ENCODE assay signal across 14 cellular contexts in genomic region chr21:36170823-36171222, GRCh38. TPM values are rescaled to one million over a fixed set of nuclear protein-coding genes. Genes with fewer than 3 reads are reported as not detected.
A peak's percentile ranks its signal among the peaks of the same experiment; 100 is the strongest.
DNase-seq lines count a peak whose midpoint lies in the region; ATAC-seq and TF ChIP-seq lines count a peak whose summit lies in the region.
"Had no signal": no experiment of that assay in that cellular context is flagged by ENCODE, and none has a peak within 500 bp of the region (broad histone marks: within the 10 kb centered on the region; RNA-seq: fewer than 3 reads in every experiment).

No MANE protein-coding gene starts in this region.

- H3K23me2 ChIP-seq in H9 (ENCODE audit: insufficient read length, low read depth, low read length, poor library complexity, severe bottlenecking): no peaks in the 10 kb centered on the region

- no peak overlapping the region for H3K9ac ChIP-seq in H9 (ENCODE audit: extremely low read depth, insufficient read length, low read length)

- no peak overlapping the region for H4K91ac ChIP-seq in H9 (ENCODE audit: insufficient read length, low read depth, low read length)

- H4K8ac ChIP-seq in H9 (replicated peaks; ENCODE audit: insufficient read length, low read depth, low read length): no peak overlapping the region

- H2AFZ ChIP-seq in H9 (ENCODE audit: low read length): no peak overlapping the region

- H3K4me1 ChIP-seq in left ventricle myocardium inferior: peaks cover 20% of the 10 kb centered on the region
- H3K4me1 ChIP-seq in H9 (ENCODE audit: insufficient read depth, low read length): no peaks in the 10 kb centered on the region
- peaks cover 0 to 25% of the 10 kb centered on the region in 2 donors for H3K4me1 ChIP-seq in left lung

- H3K36me3 ChIP-seq in left ventricle myocardium inferior (peaks cover 43% of the 10 kb centered on the region), left lung (peaks cover 0 to 17% of the 10 kb centered on the region in 2 donors)

- no peak overlapping the region for H3K18ac ChIP-seq in H9 (ENCODE audit: insufficient read length, low read depth, low read length)

- no peak overlapping the region for H2BK12ac ChIP-seq in H9 (ENCODE audit: insufficient read length, low read depth, low read length)

- intact Hi-C loops in left ventricle myocardium inferior (cut with micrococcal nuclease): no loop called here
- intact Hi-C loops in Right ventricle myocardium superior (cut with DNase I): no loop called here
- intact Hi-C loops in left lung (cut with DNase I): no loop called here

- no peak overlapping the region for H2AK5ac ChIP-seq in H9 (ENCODE audit: insufficient read length, low read length)

- H3K79me1 ChIP-seq in H9 (ENCODE audit: insufficient read depth, low read depth, low read length, poor library complexity, severe bottlenecking): no peaks in the 10 kb centered on the region

- no peaks in the 10 kb centered on the region for H3K79me2 ChIP-seq in H9 (ENCODE audit: insufficient read depth, low read length)

- no peak overlapping the region for H3K14ac ChIP-seq in H9 (ENCODE audit: insufficient read depth, low read length)

- H2BK5ac ChIP-seq in H9 (ENCODE audit: insufficient read length, low read length): no peak overlapping the region

- DNase-seq in left ventricle myocardium inferior (no peak), Right ventricle myocardium superior (no peak), H9 (peak; percentile 7), chondrocyte (ENCODE audit: low spot score) (peak; percentile 27), left lung (no peak), NCI-H69 (lab: John Stamatoyannopoulos, UW) (no peak)
- DNase-seq: CD8-positive, alpha-beta T cell; COR-L47; DND-41; GDM1; HCEC 1CT; HFFc6 had no signal

- no peak overlapping the region for H3K4me2 ChIP-seq in H9 (ENCODE audit: insufficient read depth, insufficient read length, low read length)

- H3K27me3 Mint-ChIP-seq in H9 (ENCODE audit: low read depth) (no peaks in the 10 kb centered on the region), chondrocyte (ENCODE audit: low read depth) (no peaks in the 10 kb centered on the region)
- H3K27me3 Mint-ChIP-seq: B cell had no signal

- H3K4me3 Mint-ChIP-seq in H9 (no peak overlapping the region), chondrocyte (ENCODE audit: unreplicated experiment) (no peak overlapping the region)
- H3K4me3 Mint-ChIP-seq: B cell; CD8-positive, alpha-beta T cell; HFFc6 had no signal

- no peaks in the 10 kb centered on the region for H4K20me1 ChIP-seq in H9 (ENCODE audit: control insufficient read depth, insufficient read depth, insufficient read length)

- H3K27me3 ChIP-seq in left ventricle myocardium inferior (ENCODE audit: low read depth) (no peaks in the 10 kb centered on the region), H9 (ENCODE audit: insufficient read depth, low read length) (no peaks in the 10 kb centered on the region), left lung (no peaks in the 10 kb centered on the region)

- H2BK15ac ChIP-seq in H9 (ENCODE audit: low read depth, low read length): no peak overlapping the region

- ATAC-seq in Right ventricle myocardium superior (ENCODE audit: poor library complexity) (no peak), left lung (no peak), HG02885 (IDR thresholded peaks at IDR 0.05; ENCODE audit: poor library complexity, unreplicated experiment) (no peak)
- ATAC-seq: CD8-positive, alpha-beta T cell had no signal

- H3K4ac ChIP-seq in H9 (ENCODE audit: low read depth, low read length): no peak overlapping the region

- H3K27ac Mint-ChIP-seq in H9: no peak overlapping the region
- H3K27ac Mint-ChIP-seq in chondrocyte (ENCODE audit: unreplicated experiment): no peak overlapping the region
- H3K27ac Mint-ChIP-seq: CD8-positive, alpha-beta T cell; HFFc6 had no signal

- no peak overlapping the region for H3K23ac ChIP-seq in H9 (ENCODE audit: insufficient read length, low read depth, low read length)

- no peak overlapping the region for H3K56ac ChIP-seq in H9 (ENCODE audit: insufficient read length, low read depth, low read length)

- H3K4me3 ChIP-seq in left ventricle myocardium inferior (no peak overlapping the region), left lung (no peak overlapping the region)

- H4K5ac ChIP-seq in H9 (ENCODE audit: insufficient read length, low read depth, low read length): no peak overlapping the region

- H3K9me3 Mint-ChIP-seq in H9: no peaks in the 10 kb centered on the region
- H3K9me3 Mint-ChIP-seq in chondrocyte (ENCODE audit: low read depth): no peaks in the 10 kb centered on the region
- H3K9me3 Mint-ChIP-seq: CD8-positive, alpha-beta T cell; HFFc6 had no signal

- WGBS in H9 (ENCODE audit: extremely low coverage, insufficient read length, low lambda C conversion rate): no CpG with 5 or more reads among the region's 6 CpGs

- H3K27ac ChIP-seq in left ventricle myocardium inferior (replicated peaks): peak overlapping the region; percentile 82
- H3K27ac ChIP-seq in H9 (ENCODE audit: insufficient read length, low read depth, low read length): no peak overlapping the region
- no peak overlapping the region for H3K27ac ChIP-seq in left lung

- H3K36me3 Mint-ChIP-seq in H9 (ENCODE audit: insufficient read depth in 1 of 3, low read depth in 3 of 3) (peaks cover 6 to 21% (median 20%) of the 10 kb centered on the region in 3 experiments; a peak in 5 of 7 replicates), chondrocyte (ENCODE audit: low read depth) (peaks cover 10% of the 10 kb centered on the region)

- H3T11ph ChIP-seq in H9 (ENCODE audit: low read length): no peak overlapping the region

- no peak overlapping the region for H2BK120ac ChIP-seq in H9 (ENCODE audit: low read depth, low read length, poor library complexity, severe bottlenecking)

- H2BK20ac ChIP-seq in H9 (ENCODE audit: low read depth, low read length, poor library complexity, severe bottlenecking): no peak overlapping the region

- no peak for TF ChIP-seq CTCF in left ventricle myocardium inferior (IDR thresholded peaks at IDR 0.05; ENCODE audit: borderline replicate concordance)
- no peak for TF ChIP-seq CTCF in H9 (conservative IDR thresholded peaks at IDR 0.05)
- no peak for TF ChIP-seq CTCF in chondrocyte (IDR thresholded peaks at IDR 0.05)
- TF ChIP-seq CTCF in left lung (IDR thresholded peaks at IDR 0.05): no peak

- H3K4me1 Mint-ChIP-seq in H9: 0 out of 4 replicates have a peak, but pooled peaks cover 0 to 4% of the 10 kb centered on the region in 2 experiments
- peaks cover 4% of the 10 kb centered on the region for H3K4me1 Mint-ChIP-seq in chondrocyte (ENCODE audit: low read depth)

- H3K9me3 ChIP-seq in left ventricle myocardium inferior (replicated peaks) (no peaks in the 10 kb centered on the region), H9 (ENCODE audit: control insufficient read depth, low read depth, low read length) (no peaks in the 10 kb centered on the region), left lung (no peaks in the 10 kb centered on the region)

RNA-seq across cellular contexts. Expression of gene DOP1B, which starts 14.2 kb away (rescaled TPM):
- total RNA-seq in left ventricle myocardium inferior: 13.6 TPM
- 14.1 TPM for total RNA-seq in Right ventricle myocardium superior
- total RNA-seq in H9 (2021): 8.7 and 10.0 TPM in 2 replicates
- 17.1 to 23.1 TPM (median 17.8 TPM) in 3 replicates for total RNA-seq in chondrocyte
- total RNA-seq in left lung: 10 to 100 TPM; 27.4 to 29.6 TPM

RNA-seq across cellular contexts. Expression of gene CBR3, which starts 35.9 kb away (rescaled TPM):
- total RNA-seq in left ventricle myocardium inferior (2.0 TPM), Right ventricle myocardium superior (2.1 TPM), H9 (2021) (1.9 and 2.4 TPM in 2 replicates), chondrocyte (3.4 to 7.4 TPM (median 3.5 TPM) in 3 replicates), left lung (1 to 10 TPM; 2.5 to 4.7 TPM)

Comparison
In these comparisons a context has a peak if more than half of its experiments do, and no peak if none do; other contexts are left out.
1. DNase-seq: peak in H9 (single experiment) and chondrocyte (single experiment); none in left ventricle myocardium inferior (single experiment), Right ventricle myocardium superior (single experiment), left lung (0 of 2) and NCI-H69 (single experiment).